Comparison of ENCODE assay signal across 1 cellular context in the genomic region with DNA sequence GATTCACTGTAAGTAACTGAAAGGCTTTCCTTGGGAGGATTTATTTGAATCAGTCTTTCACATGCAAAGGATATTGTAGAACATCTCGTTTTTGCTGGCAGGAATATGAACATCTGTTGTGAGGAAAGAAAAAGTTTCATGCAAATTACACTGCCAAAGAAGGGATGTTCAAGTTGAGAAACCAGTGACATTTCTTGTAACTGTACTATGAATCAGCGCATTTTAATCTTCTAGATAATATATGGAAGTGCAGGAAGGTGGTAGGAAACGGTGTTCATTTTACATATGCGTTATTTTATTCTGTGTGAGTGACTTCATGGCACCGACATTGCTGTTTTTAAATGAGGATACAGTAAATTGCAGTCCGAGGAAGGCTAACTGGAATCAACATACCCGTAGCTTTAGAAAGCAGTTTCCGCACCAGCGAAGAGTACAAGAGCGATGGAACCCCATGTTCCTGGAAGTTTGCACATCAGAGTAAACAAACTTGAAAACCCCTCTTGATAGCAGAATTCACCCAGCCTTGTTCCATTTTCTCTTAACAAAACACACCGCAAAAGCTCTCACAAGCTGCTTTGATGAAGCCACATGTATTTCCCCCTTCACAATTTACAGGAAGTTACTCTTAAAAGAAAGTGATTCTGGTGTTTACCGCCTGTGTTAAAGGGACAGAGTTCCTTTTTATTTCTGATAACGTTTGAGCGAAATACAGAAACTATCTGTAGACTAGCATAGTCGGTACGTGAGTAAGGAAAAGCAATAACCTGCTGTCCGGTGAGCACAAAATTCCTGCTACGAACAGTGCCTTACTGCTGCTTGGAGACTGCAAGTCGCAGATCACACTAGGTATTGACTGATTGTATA.
TF ChIP-seq lines count a peak whose summit lies in the region.

No MANE protein-coding gene starts in this region.

TF ChIP-seq in K562, 482 proteins besides CTCF, POLR2A, EP300 and RAD21 (continued from another document and continues in another):
- TF ChIP-seq, protein P1, sequence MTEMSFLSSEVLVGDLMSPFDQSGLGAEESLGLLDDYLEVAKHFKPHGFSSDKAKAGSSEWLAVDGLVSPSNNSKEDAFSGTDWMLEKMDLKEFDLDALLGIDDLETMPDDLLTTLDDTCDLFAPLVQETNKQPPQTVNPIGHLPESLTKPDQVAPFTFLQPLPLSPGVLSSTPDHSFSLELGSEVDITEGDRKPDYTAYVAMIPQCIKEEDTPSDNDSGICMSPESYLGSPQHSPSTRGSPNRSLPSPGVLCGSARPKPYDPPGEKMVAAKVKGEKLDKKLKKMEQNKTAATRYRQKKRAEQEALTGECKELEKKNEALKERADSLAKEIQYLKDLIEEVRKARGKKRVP (CRISPR knock-in tag; IDR thresholded peaks at IDR 0.05): 0 out of 2 replicates have a peak, but pooled peaks have one; percentile 41
- TF ChIP-seq POLR3A (IDR thresholded peaks at IDR 0.05; ENCODE audit: borderline replicate concordance, extremely low read depth, insufficient read depth, insufficient read length) (no peak), TAL1 (IDR thresholded peaks at IDR 0.05) (no peak), ZNF764 (CRISPR knock-in tag; IDR thresholded peaks at IDR 0.05; ENCODE audit: low read depth) (no peak), SRF (CRISPR knock-in tag; IDR thresholded peaks at IDR 0.05) (peak in 1 of 2 experiments; percentile 73; a peak in 1 of 4 replicates), SRSF3 (IDR thresholded peaks at IDR 0.05; ENCODE audit: insufficient read depth, low read length) (no peak), ZNF445 (CRISPR knock-in tag; IDR thresholded peaks at IDR 0.05; ENCODE audit: low read depth) (no peak), ZNF316 (IDR thresholded peaks at IDR 0.05) (peak; percentile 83), ZNF133 (CRISPR knock-in tag; IDR thresholded peaks at IDR 0.05) (no peak), ZNF77 (CRISPR knock-in tag; IDR thresholded peaks at IDR 0.05) (no peak), CREBBP (IDR thresholded peaks at IDR 0.05; ENCODE audit: low read depth, low read length) (no peak), BRF1 (IDR thresholded peaks at IDR 0.05; ENCODE audit: borderline replicate concordance, extremely low read depth, insufficient read length) (no peak), FOXK2 (conservative IDR thresholded peaks at IDR 0.05 in 1 of 2, IDR thresholded peaks at IDR 0.05 in 1 of 2; ENCODE audit: low read depth in 2 of 2) (peak; percentile 81 to 86), ZNF282 (CRISPR knock-in tag; IDR thresholded peaks at IDR 0.05) (no peak), POLR2H (tag; IDR thresholded peaks at IDR 0.05; ENCODE audit: low read depth) (peak; percentile 53), MTA1 (IDR thresholded peaks at IDR 0.05; ENCODE audit: borderline replicate concordance) (no peak), PHB2 (IDR thresholded peaks at IDR 0.05; ENCODE audit: low read depth) (no peak), JUNB (CRISPR knock-in tag; conservative IDR thresholded peaks at IDR 0.05) (no peak), HDAC2 (IDR thresholded peaks at IDR 0.05) (no peak), TAF7 (tag; IDR thresholded peaks at IDR 0.05) (peak; percentile 43; the same call in 1 of the 2 replicates), TAF15 (IDR thresholded peaks at IDR 0.05; ENCODE audit: low read depth, low read length) (no peak), ZNF57 (CRISPR knock-in tag; IDR thresholded peaks at IDR 0.05) (no peak), ZNF511 (CRISPR knock-in tag; IDR thresholded peaks at IDR 0.05) (no peak), MAFG (tag; conservative IDR thresholded peaks at IDR 0.05) (peak; percentile 86), MLX (CRISPR knock-in tag; conservative IDR thresholded peaks at IDR 0.05) (no peak), PURB (CRISPR knock-in tag; IDR thresholded peaks at IDR 0.05; ENCODE audit: low read depth) (no peak), USF1 (CRISPR knock-in tag; IDR thresholded peaks at IDR 0.05) (no peak), TRIM25 (IDR thresholded peaks at IDR 0.05; ENCODE audit: borderline replicate concordance) (no peak), STAT6 (CRISPR knock-in tag; IDR thresholded peaks at IDR 0.05) (no peak), STAG1 (CRISPR knock-in tag; IDR thresholded peaks at IDR 0.05; ENCODE audit: borderline replicate concordance) (no peak)
- TF ChIP-seq, protein P2, sequence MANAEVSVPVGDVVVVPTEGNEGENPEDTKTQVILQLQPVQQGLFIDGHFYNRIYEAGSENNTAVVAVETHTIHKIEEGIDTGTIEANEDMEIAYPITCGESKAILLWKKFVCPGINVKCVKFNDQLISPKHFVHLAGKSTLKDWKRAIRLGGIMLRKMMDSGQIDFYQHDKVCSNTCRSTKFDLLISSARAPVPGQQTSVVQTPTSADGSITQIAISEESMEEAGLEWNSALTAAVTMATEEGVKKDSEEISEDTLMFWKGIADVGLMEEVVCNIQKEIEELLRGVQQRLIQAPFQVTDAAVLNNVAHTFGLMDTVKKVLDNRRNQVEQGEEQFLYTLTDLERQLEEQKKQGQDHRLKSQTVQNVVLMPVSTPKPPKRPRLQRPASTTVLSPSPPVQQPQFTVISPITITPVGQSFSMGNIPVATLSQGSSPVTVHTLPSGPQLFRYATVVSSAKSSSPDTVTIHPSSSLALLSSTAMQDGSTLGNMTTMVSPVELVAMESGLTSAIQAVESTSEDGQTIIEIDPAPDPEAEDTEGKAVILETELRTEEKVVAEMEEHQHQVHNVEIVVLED (CRISPR knock-in tag; IDR thresholded peaks at IDR 0.05): no peak
- TF ChIP-seq, protein P3, sequence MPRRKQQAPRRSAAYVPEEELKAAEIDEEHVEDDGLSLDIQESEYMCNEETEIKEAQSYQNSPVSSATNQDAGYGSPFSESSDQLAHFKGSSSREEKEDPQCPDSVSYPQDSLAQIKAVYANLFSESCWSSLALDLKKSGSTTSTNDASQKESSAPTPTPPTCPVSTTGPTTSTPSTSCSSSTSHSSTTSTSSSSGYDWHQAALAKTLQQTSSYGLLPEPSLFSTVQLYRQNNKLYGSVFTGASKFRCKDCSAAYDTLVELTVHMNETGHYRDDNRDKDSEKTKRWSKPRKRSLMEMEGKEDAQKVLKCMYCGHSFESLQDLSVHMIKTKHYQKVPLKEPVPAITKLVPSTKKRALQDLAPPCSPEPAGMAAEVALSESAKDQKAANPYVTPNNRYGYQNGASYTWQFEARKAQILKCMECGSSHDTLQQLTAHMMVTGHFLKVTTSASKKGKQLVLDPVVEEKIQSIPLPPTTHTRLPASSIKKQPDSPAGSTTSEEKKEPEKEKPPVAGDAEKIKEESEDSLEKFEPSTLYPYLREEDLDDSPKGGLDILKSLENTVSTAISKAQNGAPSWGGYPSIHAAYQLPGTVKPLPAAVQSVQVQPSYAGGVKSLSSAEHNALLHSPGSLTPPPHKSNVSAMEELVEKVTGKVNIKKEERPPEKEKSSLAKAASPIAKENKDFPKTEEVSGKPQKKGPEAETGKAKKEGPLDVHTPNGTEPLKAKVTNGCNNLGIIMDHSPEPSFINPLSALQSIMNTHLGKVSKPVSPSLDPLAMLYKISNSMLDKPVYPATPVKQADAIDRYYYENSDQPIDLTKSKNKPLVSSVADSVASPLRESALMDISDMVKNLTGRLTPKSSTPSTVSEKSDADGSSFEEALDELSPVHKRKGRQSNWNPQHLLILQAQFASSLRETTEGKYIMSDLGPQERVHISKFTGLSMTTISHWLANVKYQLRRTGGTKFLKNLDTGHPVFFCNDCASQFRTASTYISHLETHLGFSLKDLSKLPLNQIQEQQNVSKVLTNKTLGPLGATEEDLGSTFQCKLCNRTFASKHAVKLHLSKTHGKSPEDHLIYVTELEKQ (CRISPR knock-in tag; IDR thresholded peaks at IDR 0.05): no peak
- TF ChIP-seq, protein P4, sequence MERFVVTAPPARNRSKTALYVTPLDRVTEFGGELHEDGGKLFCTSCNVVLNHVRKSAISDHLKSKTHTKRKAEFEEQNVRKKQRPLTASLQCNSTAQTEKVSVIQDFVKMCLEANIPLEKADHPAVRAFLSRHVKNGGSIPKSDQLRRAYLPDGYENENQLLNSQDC (CRISPR knock-in tag; IDR thresholded peaks at IDR 0.05): no peak
- TF ChIP-seq, protein P5, sequence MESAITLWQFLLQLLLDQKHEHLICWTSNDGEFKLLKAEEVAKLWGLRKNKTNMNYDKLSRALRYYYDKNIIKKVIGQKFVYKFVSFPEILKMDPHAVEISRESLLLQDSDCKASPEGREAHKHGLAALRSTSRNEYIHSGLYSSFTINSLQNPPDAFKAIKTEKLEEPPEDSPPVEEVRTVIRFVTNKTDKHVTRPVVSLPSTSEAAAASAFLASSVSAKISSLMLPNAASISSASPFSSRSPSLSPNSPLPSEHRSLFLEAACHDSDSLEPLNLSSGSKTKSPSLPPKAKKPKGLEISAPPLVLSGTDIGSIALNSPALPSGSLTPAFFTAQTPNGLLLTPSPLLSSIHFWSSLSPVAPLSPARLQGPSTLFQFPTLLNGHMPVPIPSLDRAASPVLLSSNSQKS (CRISPR knock-in tag; IDR thresholded peaks at IDR 0.05): no peak
- TF ChIP-seq, protein P6, sequence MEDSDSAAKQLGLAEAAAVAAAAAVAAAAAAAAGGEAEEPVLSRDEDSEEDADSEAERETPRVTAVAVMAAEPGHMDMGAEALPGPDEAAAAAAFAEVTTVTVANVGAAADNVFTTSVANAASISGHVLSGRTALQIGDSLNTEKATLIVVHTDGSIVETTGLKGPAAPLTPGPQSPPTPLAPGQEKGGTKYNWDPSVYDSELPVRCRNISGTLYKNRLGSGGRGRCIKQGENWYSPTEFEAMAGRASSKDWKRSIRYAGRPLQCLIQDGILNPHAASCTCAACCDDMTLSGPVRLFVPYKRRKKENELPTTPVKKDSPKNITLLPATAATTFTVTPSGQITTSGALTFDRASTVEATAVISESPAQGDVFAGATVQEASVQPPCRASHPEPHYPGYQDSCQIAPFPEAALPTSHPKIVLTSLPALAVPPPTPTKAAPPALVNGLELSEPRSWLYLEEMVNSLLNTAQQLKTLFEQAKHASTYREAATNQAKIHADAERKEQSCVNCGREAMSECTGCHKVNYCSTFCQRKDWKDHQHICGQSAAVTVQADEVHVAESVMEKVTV (CRISPR knock-in tag; IDR thresholded peaks at IDR 0.05): no peak
